Comparison of ENCODE assay signal across 2 cellular contexts in genomic region chr7:12943781-12944180, GRCh38.
TF ChIP-seq lines count a peak whose summit lies in the region.

No MANE protein-coding gene starts in this region.

TF ChIP-seq in A549, 52 proteins besides CTCF, POLR2A, EP300 and RAD21 (continued from another document):
- TF ChIP-seq BHLHE40 (IDR thresholded peaks at IDR 0.05; ENCODE audit: low read depth, low read length) (no peak), RARB (CRISPR knock-in tag; IDR thresholded peaks at IDR 0.05) (no peak), ZC3H11A (IDR thresholded peaks at IDR 0.05) (no peak), SREBF2 (IDR thresholded peaks at IDR 0.05) (no peak), PHF8 (IDR thresholded peaks at IDR 0.05; ENCODE audit: borderline replicate concordance, low read depth) (no peak), KDM5A (IDR thresholded peaks at IDR 0.05) (no peak), TFCP2L1 (CRISPR knock-in tag; IDR thresholded peaks at IDR 0.05) (no peak), E2F6 (IDR thresholded peaks at IDR 0.05; ENCODE audit: borderline replicate concordance, low read depth) (no peak), RCOR1 (IDR thresholded peaks at IDR 0.05; ENCODE audit: low read depth, low read length) (no peak), MAZ (IDR thresholded peaks at IDR 0.05; ENCODE audit: borderline replicate concordance, low read depth, low read length) (no peak)

TF ChIP-seq in SK-N-SH, 30 proteins besides CTCF, POLR2A, EP300 and RAD21 (continued from another document):
- no peak for TF ChIP-seq IRF3 (IDR thresholded peaks at IDR 0.05; ENCODE audit: low read depth, low read length)
- TF ChIP-seq CHD2 (IDR thresholded peaks at IDR 0.05; ENCODE audit: low read length, partially characterized antibody): no peak
- TF ChIP-seq USF2 (IDR thresholded peaks at IDR 0.05; ENCODE audit: borderline replicate concordance, low read depth, low read length): no peak
